Comparison of ENCODE assay signal across 18 cellular contexts in genomic region chr12:88986056-88986455, GRCh38.
A peak's percentile ranks its signal among the peaks of the same experiment; 100 is the strongest.
DNase-seq lines count a peak whose midpoint lies in the region; ATAC-seq, FAIRE-seq and TF ChIP-seq lines count a peak whose summit lies in the region.
"Had no signal": no experiment of that assay in that cellular context is flagged by ENCODE, and none has a peak within 500 bp of the region (broad histone marks: within the 10 kb centered on the region; RNA-seq: fewer than 3 reads in every experiment).

No MANE protein-coding gene starts in this region.

- H3K4me3 ChIP-seq in GM23248 (no peak overlapping the region), HCT116 (replicated peaks in 1 of 2; ENCODE audit: low read depth in 1 of 2, low read length in 2 of 2) (no peak overlapping the region), endothelial cell of umbilical vein (replicated peaks in 1 of 3; ENCODE audit: insufficient read depth in 1 of 3, low read depth in 1 of 3, low read length in 3 of 3) (no peak overlapping the region), neuronal stem cell (ENCODE audit: low read length in 2 of 2) (no peak overlapping the region)
- H3K4me3 ChIP-seq: GM12878 had no signal

- H2BK5ac ChIP-seq in neuronal stem cell (ENCODE audit: low read length), result no peak overlapping the region

- no peak for TF ChIP-seq POLR2A in HCT116 (IDR thresholded peaks at IDR 0.05; ENCODE audit: borderline replicate concordance, extremely low read depth, insufficient read depth, insufficient read length)
- TF ChIP-seq POLR2A in endothelial cell of umbilical vein (IDR thresholded peaks at IDR 0.05; ENCODE audit: low read depth, low read length), result no peak

- H2AFZ ChIP-seq in GM23248 (0 out of 2 replicates have a peak overlapping the region, but pooled peaks have one; percentile 3), HCT116 (ENCODE audit: low read depth, low read length, poor library complexity, severe bottlenecking) (no peak overlapping the region), endothelial cell of umbilical vein (ENCODE audit: low read depth, low read length) (no peak overlapping the region), neuronal stem cell (ENCODE audit: low read length) (peak overlapping the region; percentile 26)

- 88 to 90% methylated on average over 5 of the region's 5 CpGs for WGBS in GM23248 (ENCODE audit: low coverage in 1 of 2, low lambda C conversion rate in 2 of 2, missing lambda C conversion rate in 2 of 2), 2 experiments
- no CpG with 5 or more reads among the region's 5 CpGs for WGBS in neuronal stem cell (ENCODE audit: extremely low coverage in 2 of 2, insufficient read length in 2 of 2, insufficient replicate concordance in 1 of 2), 2 donors

- no TSS peak for BruUV-seq in HCT116 (replicated peaks; lab: Mats Ljungman, UMichigan)
- no TSS peak for BruUV-seq in endothelial cell of umbilical vein (replicated peaks; lab: Mats Ljungman, UMichigan)

- RAD21 ChIA-PET in HCT116 (lab: Charles Lee; ENCODE audit: low non-redundant PET in 1 of 2, low total read pairs in 2 of 2, uncharacterized antibody in 2 of 2, unreplicated experiment in 2 of 2), result no interaction called here

- H3F3A ChIP-seq in GM23248 (ENCODE audit: insufficient read depth), result no peaks in the 10 kb centered on the region

- H3K36me3 ChIP-seq in GM23248 (ENCODE audit: low read depth), result no peaks in the 10 kb centered on the region
- H3K36me3 ChIP-seq in HCT116 (ENCODE audit: control insufficient read depth in 1 of 2, insufficient read depth in 2 of 2, low read length in 2 of 2), result no peaks in the 10 kb centered on the region; a peak in 1 of 4 replicates
- H3K36me3 ChIP-seq in endothelial cell of umbilical vein (ENCODE audit: control insufficient read depth in 2 of 2, extremely low read depth in 1 of 2, insufficient read depth in 2 of 2, low read length in 2 of 2), result no peaks in the 10 kb centered on the region
- no peaks in the 10 kb centered on the region for H3K36me3 ChIP-seq in neuronal stem cell (replicated peaks in 1 of 2; ENCODE audit: control insufficient read depth in 2 of 2, insufficient read depth in 2 of 2, low read length in 2 of 2)

- H2BK12ac ChIP-seq in neuronal stem cell (ENCODE audit: low read length), result no peak overlapping the region

- no peak overlapping the region for H4K8ac ChIP-seq in neuronal stem cell (ENCODE audit: low read depth, low read length)

- no peak overlapping the region for H2BK15ac ChIP-seq in neuronal stem cell (ENCODE audit: low read length)

- no peaks in the 10 kb centered on the region for H3K4me1 ChIP-seq in GM23248 (ENCODE audit: insufficient read depth)
- peaks cover 24 to 53% of the 10 kb centered on the region in 2 experiments for H3K4me1 ChIP-seq in HCT116 (ENCODE audit: control insufficient read depth in 1 of 2, insufficient read depth in 2 of 2, low read length in 2 of 2)
- no peaks in the 10 kb centered on the region for H3K4me1 ChIP-seq in endothelial cell of umbilical vein (ENCODE audit: control insufficient read depth, extremely low read depth, insufficient read depth, low read length)
- peaks cover 0 to 4% of the 10 kb centered on the region in 2 donors for H3K4me1 ChIP-seq in neuronal stem cell (ENCODE audit: control insufficient read depth in 2 of 2, insufficient read depth in 1 of 2, low read depth in 1 of 2, low read length in 2 of 2)

- H4K91ac ChIP-seq in neuronal stem cell (ENCODE audit: low read depth, low read length, poor library complexity), result no peak overlapping the region

- ATAC-seq in HCT116 (no peak), esophagus mucosa (no peak)
- ATAC-seq: GM12878 had no signal

- no peak overlapping the region for H3K27ac ChIP-seq in GM23248
- peak overlapping the region; percentile 0; the same call in 1 of the 2 replicates for H3K27ac ChIP-seq in HCT116 (ENCODE audit: low read depth, low read length)
- no peak overlapping the region for H3K27ac ChIP-seq in endothelial cell of umbilical vein (ENCODE audit: insufficient read depth, low read depth, low read length)
- no peak overlapping the region for H3K27ac ChIP-seq in neuronal stem cell (replicated peaks; ENCODE audit: low read length)
- H3K27ac ChIP-seq: C4-2B, KMS-11 had no signal

- no peak overlapping the region for H2BK120ac ChIP-seq in neuronal stem cell (ENCODE audit: low read depth, low read length)

- TF ChIP-seq RAD21 in HCT116 (IDR thresholded peaks at IDR 0.05; ENCODE audit: low read depth), result no peak

- H3K9me2 ChIP-seq in GM23248 (ENCODE audit: insufficient read depth) (0 out of 2 replicates have a peak, but pooled peaks cover 5% of the 10 kb centered on the region), HCT116 (ENCODE audit: insufficient read depth) (no peaks in the 10 kb centered on the region)

- H3K4ac ChIP-seq in neuronal stem cell (ENCODE audit: low read length), result no peak overlapping the region

- no peaks in the 10 kb centered on the region for H3K79me1 ChIP-seq in neuronal stem cell (ENCODE audit: low read depth, low read length)

- H3K79me2 ChIP-seq in GM23248 (ENCODE audit: insufficient read depth) (no peaks in the 10 kb centered on the region), HCT116 (ENCODE audit: insufficient read depth, low read length) (peaks cover 64% of the 10 kb centered on the region), endothelial cell of umbilical vein (ENCODE audit: control insufficient read depth, insufficient read depth, low read length) (no peaks in the 10 kb centered on the region)

- CTCF ChIA-PET in HCT116 (lab: Charles Lee), result no interaction called here
- CTCF ChIA-PET in endothelial cell of umbilical vein (lab: Charles Lee), result no interaction called here

- in situ Hi-C loops in GM23248 (cut with MboI), result loop anchor here (5.0 kb wide), 1 partner anchor 404 kb away; the partner anchor contains the start of gene KITLG

- dilution Hi-C loops in endothelial cell of umbilical vein (cut with MboI; ENCODE audit: extremely low pct_ligation_motif_present, low sequenced_read_pairs), result no loop called here

- H2AK5ac ChIP-seq in neuronal stem cell (ENCODE audit: low read depth, low read length), result no peak overlapping the region

- H3K4me2 ChIP-seq in GM23248 (ENCODE audit: unreplicated experiment), result no peak overlapping the region
- no peak overlapping the region for H3K4me2 ChIP-seq in HCT116 (ENCODE audit: low read length)
- no peak overlapping the region for H3K4me2 ChIP-seq in endothelial cell of umbilical vein (ENCODE audit: insufficient read depth, low read length)
- no peak overlapping the region for H3K4me2 ChIP-seq in neuronal stem cell (ENCODE audit: insufficient read depth, low read length, poor library complexity, severe bottlenecking)
- H3K4me2 ChIP-seq: KMS-11 had no signal

- TF ChIP-seq CTCF in HCT116 (IDR thresholded peaks at IDR 0.05 in 2 of 3, conservative IDR thresholded peaks at IDR 0.05 in 1 of 3; ENCODE audit: borderline replicate concordance in 1 of 3, insufficient read depth in 1 of 3, low read depth in 2 of 3, low read length in 2 of 3) (no peak), endothelial cell of umbilical vein (IDR thresholded peaks at IDR 0.05; ENCODE audit: extremely low read depth in 1 of 2, insufficient read depth in 1 of 2, low read depth in 1 of 2, low read length in 2 of 2) (no peak)

- no peaks in the 10 kb centered on the region for H3K9me1 ChIP-seq in endothelial cell of umbilical vein (replicated peaks; ENCODE audit: control insufficient read depth, extremely low read depth, insufficient read depth, low read length)

- H3K14ac ChIP-seq in neuronal stem cell (ENCODE audit: low read length), result no peak overlapping the region

- POLR2A ChIA-PET in HCT116 (lab: Charles Lee) (no interaction called here), endothelial cell of umbilical vein (lab: Charles Lee) (no interaction called here)

- no peaks in the 10 kb centered on the region for H3K27me3 ChIP-seq in GM23248 (replicated peaks; ENCODE audit: insufficient read depth)
- no peaks in the 10 kb centered on the region for H3K27me3 ChIP-seq in HCT116 (ENCODE audit: insufficient read depth, low read length)
- H3K27me3 ChIP-seq in endothelial cell of umbilical vein (ENCODE audit: control insufficient read depth in 2 of 2, insufficient read depth in 2 of 2, low read length in 2 of 2), result no peaks in the 10 kb centered on the region
- no peaks in the 10 kb centered on the region for H3K27me3 ChIP-seq in neuronal stem cell (ENCODE audit: control insufficient read depth in 3 of 3, insufficient read depth in 3 of 3, low read depth in 1 of 3, low read length in 3 of 3)

- H3K9me3 ChIP-seq in GM23248 (ENCODE audit: low read depth) (no peaks in the 10 kb centered on the region), HCT116 (ENCODE audit: control insufficient read depth in 1 of 2, insufficient read depth in 1 of 2, low read depth in 1 of 2, low read length in 2 of 2) (no peaks in the 10 kb centered on the region; a peak in 1 of 4 replicates), endothelial cell of umbilical vein (replicated peaks; ENCODE audit: control insufficient read depth, insufficient read depth, low read length) (no peaks in the 10 kb centered on the region), neuronal stem cell (replicated peaks in 1 of 2; ENCODE audit: control insufficient read depth in 2 of 2, insufficient read depth in 1 of 2, low read depth in 1 of 2, low read length in 2 of 2) (no peaks in the 10 kb centered on the region)

- FAIRE-seq in endothelial cell of umbilical vein (lab: Jason Lieb, UNC), result no peak
- FAIRE-seq: A204.1, GM12878, GM19239, H54 had no signal

- no peak overlapping the region for H3K23ac ChIP-seq in neuronal stem cell (ENCODE audit: low read depth, low read length, poor library complexity)

- no peak for DNase-seq in GM23248
- no peak for DNase-seq in HCT116 (ENCODE audit: low read depth, low spot score)
- DNase-seq in endothelial cell of umbilical vein (ENCODE audit: low read depth, low spot score), result peak; percentile 18
- DNase-seq in neuronal stem cell (ENCODE audit: low spot score), result no peak
- no peak for DNase-seq in NCI-H2171 (lab: John Stamatoyannopoulos, UW)
- DNase-seq in activated CD4-positive, alpha-beta T cell treated with anti-CD3 and anti-CD28 coated beads, Interleukin-2, amount 50 U/mL, for 1 hour, result no peak
- DNase-seq: AML-193; CD4-positive, alpha-beta T cell; DMS 273 treated with DMSO at 0.1 percent for 48 hours; DMS53; DND-41 had no signal

- no peak overlapping the region for H3K9ac ChIP-seq in GM23248
- no peak overlapping the region for H3K9ac ChIP-seq in HCT116 (ENCODE audit: low read length)
- H3K9ac ChIP-seq in endothelial cell of umbilical vein (replicated peaks; ENCODE audit: extremely low read depth, insufficient read depth, low read length), result no peak overlapping the region
- H3K9ac ChIP-seq in neuronal stem cell (ENCODE audit: low read depth, low read length, poor library complexity), result no peak overlapping the region
- H3K9ac ChIP-seq: KMS-11 had no signal

- H4K20me1 ChIP-seq in GM23248 (ENCODE audit: insufficient read depth) (no peaks in the 10 kb centered on the region), HCT116 (ENCODE audit: insufficient read depth) (no peaks in the 10 kb centered on the region), endothelial cell of umbilical vein (replicated peaks; ENCODE audit: control insufficient read depth, extremely low read depth, insufficient read depth, low read length) (no peaks in the 10 kb centered on the region)

- no peak overlapping the region for H3K18ac ChIP-seq in neuronal stem cell (ENCODE audit: low read length)

- intact Hi-C loops in HCT116 (cut with micrococcal nuclease) (no loop called here), endothelial cell of umbilical vein (cut with micrococcal nuclease) (no loop called here)

TF ChIP-seq in endothelial cell of umbilical vein, 7 proteins besides CTCF, POLR2A, EP300 and RAD21 (continues in another document):
- TF ChIP-seq FOS (IDR thresholded peaks at IDR 0.05; ENCODE audit: borderline replicate concordance, insufficient read depth, low read length), result no peak

Comparison
In these comparisons a context has a peak if more than half of its experiments do, and no peak if none do; other contexts are left out.
1. H2AFZ ChIP-seq: peak in GM23248 (single experiment) and neuronal stem cell (single experiment); none in HCT116 (single experiment) and endothelial cell of umbilical vein (single experiment).